Comparison of ENCODE assay signal across 23 cellular contexts in the genomic region with DNA sequence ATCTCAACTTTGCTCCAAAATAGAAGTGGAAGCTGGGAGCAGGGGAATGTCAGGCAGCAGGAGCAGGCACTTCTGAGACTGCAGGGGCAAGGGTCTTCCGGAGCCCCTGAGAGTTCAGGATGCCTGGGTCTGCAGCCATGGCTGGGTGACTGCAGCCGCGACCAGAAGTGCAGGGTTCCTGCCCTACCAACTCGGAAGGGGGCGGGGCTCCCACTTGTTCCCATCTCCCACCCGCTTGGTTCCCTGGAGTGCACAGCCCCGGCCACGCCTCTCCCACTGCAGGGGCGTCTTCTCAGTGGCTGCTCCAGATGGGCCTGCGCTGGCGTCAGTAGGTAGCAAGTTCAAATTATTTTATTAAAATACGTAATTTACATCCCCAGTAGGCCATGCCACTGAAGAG.
"Had no signal": no experiment of that assay in that cellular context is flagged by ENCODE, and none has a peak within 500 bp of the region (broad histone marks: within the 10 kb centered on the region; RNA-seq: fewer than 3 reads in every experiment).

No MANE protein-coding gene starts in this region.

- FAIRE-seq: HTR-8/SVneo, K562, RCC 7860 had no signal

- H3K27me3 Mint-ChIP-seq: IgD-negative memory B cell had no signal

- H3K4me3 Mint-ChIP-seq: IgD-negative memory B cell had no signal

- H3K27ac Mint-ChIP-seq: IgD-negative memory B cell had no signal

- H3K4me3 ChIP-seq: K562 had no signal

- H3K9me3 ChIP-seq: SK-N-SH had no signal

- DNase-seq: Kasumi-1, MM.1S, NCI-H1092 treated with DMSO at 0.1 percent for 48 hours, NCI-H1436, NCI-H187, NCI-H2029, NCI-H2081 treated with DMSO at 0.1 percent for 48 hours, NCI-H2171, NCI-H226, NCI-H446, NCI-H510A, NCI-H524 treated with DMSO at 0.1 percent for 48 hours, NCI-H69, NCI-H774, RPMI8226, SHP77, SK-N-SH had no signal

- H3K9ac ChIP-seq: KMS-11, SK-N-SH had no signal

- H3K4me1 Mint-ChIP-seq: IgD-negative memory B cell had no signal

- H3K27ac ChIP-seq: HL-60, KMS-11 had no signal
